8 cellular contexts compared by ENCODE assay signal in the genomic region with DNA sequence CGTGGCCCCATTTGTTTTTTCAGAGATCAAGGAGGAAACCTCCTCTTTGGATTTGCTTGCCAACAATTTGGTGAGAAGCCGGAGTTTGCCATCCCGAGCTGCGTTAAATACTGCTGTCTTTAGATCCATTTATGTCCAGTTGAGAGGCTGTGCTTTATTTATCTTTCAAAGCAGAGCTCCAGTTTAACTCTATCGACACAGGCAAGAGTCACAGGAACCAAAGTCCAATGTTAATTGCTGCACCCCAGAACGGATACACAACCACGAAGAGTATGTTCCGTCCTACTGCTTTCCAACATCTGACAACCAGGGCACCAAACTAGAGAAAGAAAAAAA. TPM values are rescaled to one million over a fixed set of nuclear protein-coding genes. Genes with fewer than 3 reads are reported as not detected.
DNase-seq lines count a peak whose midpoint lies in the region; ATAC-seq lines count a peak whose summit lies in the region.

No MANE protein-coding gene starts in this region.

- peak overlapping the region; percentile 86 to 100 (median 96) for H3K4me3 ChIP-seq in BLaER1 treated with 17β-estradiol and CSF1 and Interleukin-3, amounts not matched to agents 10 nM and 100 nM
- H3K4me3 ChIP-seq in naive thymus-derived CD4-positive, alpha-beta T cell (ENCODE audit: low read length) = peak overlapping the region; percentile 70

- H3K36me3 ChIP-seq in BLaER1 treated with 17β-estradiol and CSF1 and Interleukin-3, amounts not matched to agents 10 nM and 100 nM = peaks cover 33 to 57% (median 48%) of the 10 kb centered on the region in 11 experiments
- peaks cover 0 to 4% (median 0%) of the 10 kb centered on the region in 3 experiments for H3K36me3 ChIP-seq in naive thymus-derived CD4-positive, alpha-beta T cell (ENCODE audit: control insufficient read depth in 2 of 3, insufficient read depth in 3 of 3, low read length in 3 of 3)

- ATAC-seq in naive thymus-derived CD4-positive, alpha-beta T cell = no peak
- no peak for ATAC-seq in HG03432 (IDR thresholded peaks at IDR 0.05; ENCODE audit: unreplicated experiment)

- H3K27me3 ChIP-seq in BLaER1 treated with 17β-estradiol and CSF1 and Interleukin-3, amounts not matched to agents 10 nM and 100 nM = no peaks in the 10 kb centered on the region
- H3K27me3 ChIP-seq in naive thymus-derived CD4-positive, alpha-beta T cell (ENCODE audit: control insufficient read depth in 2 of 2, insufficient read depth in 2 of 2, low read length in 2 of 2) = no peaks in the 10 kb centered on the region

- POLR2A ChIA-PET in naive thymus-derived CD4-positive, alpha-beta T cell (lab: Charles Lee) = interaction anchor here (0.7 to 4.1 kb wide), 9 partner anchors 16 to 374 kb away, joined by 4 to 24 read pairs (median 6); partner anchors contain the start of genes CCDC112, PGGT1B, TMED7 and TRIM36

- H3K4me1 ChIP-seq in BLaER1 treated with 17β-estradiol and CSF1 and Interleukin-3, amounts not matched to agents 10 nM and 100 nM = peaks cover 17 to 43% (median 27%) of the 10 kb centered on the region in 10 experiments
- peaks cover 31 to 46% of the 10 kb centered on the region in 2 donors for H3K4me1 ChIP-seq in naive thymus-derived CD4-positive, alpha-beta T cell (ENCODE audit: control insufficient read depth in 2 of 2, insufficient read depth in 2 of 2, low read length in 2 of 2)

- H3K4me2 ChIP-seq in BLaER1 treated with 17β-estradiol and CSF1 and Interleukin-3, amounts not matched to agents 10 nM and 100 nM = peak overlapping the region; percentile 86 to 100 (median 98)

- H3K9me3 Mint-ChIP-seq in dendritic cell treated with granulocyte-macrophage colony-stimulating factor and Interleukin-4, amounts not matched to agents 40 ng/mL and 50 ng/mL, for 4 days = no peaks in the 10 kb centered on the region
- H3K9me3 Mint-ChIP-seq in naive thymus-derived CD4-positive, alpha-beta T cell = peaks cover 0 to 21% (median 2%) of the 10 kb centered on the region in 11 donors

- peaks cover 25 to 50% (median 42%) of the 10 kb centered on the region in 11 experiments for H3K9me3 ChIP-seq in BLaER1 treated with 17β-estradiol and CSF1 and Interleukin-3, amounts not matched to agents 10 nM and 100 nM (replicated peaks in 1 of 11)
- peaks cover 0 to 5% (median 4%) of the 10 kb centered on the region in 3 experiments for H3K9me3 ChIP-seq in naive thymus-derived CD4-positive, alpha-beta T cell (ENCODE audit: control insufficient read depth in 2 of 3, low read length in 3 of 3)

- H3K36me3 Mint-ChIP-seq in dendritic cell treated with granulocyte-macrophage colony-stimulating factor and Interleukin-4, amounts not matched to agents 40 ng/mL and 50 ng/mL, for 4 days (ENCODE audit: low read depth) = peaks cover 64% of the 10 kb centered on the region
- H3K36me3 Mint-ChIP-seq in naive thymus-derived CD4-positive, alpha-beta T cell = peaks cover 6 to 52% (median 29%) of the 10 kb centered on the region in 5 donors

- H3K27ac Mint-ChIP-seq in dendritic cell treated with granulocyte-macrophage colony-stimulating factor and Interleukin-4, amounts not matched to agents 40 ng/mL and 50 ng/mL, for 4 days = peak overlapping the region; percentile 99
- peak overlapping the region; percentile 92 to 100 (median 96) for H3K27ac Mint-ChIP-seq in naive thymus-derived CD4-positive, alpha-beta T cell

- peaks cover under 1% of the 10 kb centered on the region for H3K27me3 Mint-ChIP-seq in dendritic cell treated with granulocyte-macrophage colony-stimulating factor and Interleukin-4, amounts not matched to agents 40 ng/mL and 50 ng/mL, for 4 days
- H3K27me3 Mint-ChIP-seq in naive thymus-derived CD4-positive, alpha-beta T cell = no peaks in the 10 kb centered on the region

- H3K27ac ChIP-seq in BLaER1 treated with 17β-estradiol and CSF1 and Interleukin-3, amounts not matched to agents 10 nM and 100 nM = peak overlapping the region; percentile 95 to 98 (median 98)
- H3K27ac ChIP-seq in naive thymus-derived CD4-positive, alpha-beta T cell (ENCODE audit: low read depth, low read length) = peak overlapping the region; percentile 96

- DNase-seq in M059J (ENCODE audit: low read depth) = peak; percentile 31
- peak in 2 of 9 donors; percentile 5 to 8 for DNase-seq in naive thymus-derived CD4-positive, alpha-beta T cell
- no peak for DNase-seq in central memory CD4-positive, alpha-beta T cell
- no peak for DNase-seq in activated gamma-delta T cell (lab: John Stamatoyannopoulos, UW)
- no peak for DNase-seq in NCI-H146 treated with DMSO at 0.1 percent for 48 hours (lab: John Stamatoyannopoulos, UW; ENCODE audit: unreplicated experiment)

- intact Hi-C loops in dendritic cell treated with granulocyte-macrophage colony-stimulating factor and Interleukin-4, amounts not matched to agents 40 ng/mL and 50 ng/mL, for 4 days (cut with micrococcal nuclease) = loop anchor here (5.0 to 10.0 kb wide), 2 partner anchors 66 to 89 kb away; no protein-coding TSS in a partner anchor
- intact Hi-C loops in naive thymus-derived CD4-positive, alpha-beta T cell (cut with micrococcal nuclease) = loop anchor here (1.0 to 5.0 kb wide), 4 partner anchors 11 to 44 kb away; no protein-coding TSS in a partner anchor

- H3K9ac ChIP-seq in BLaER1 treated with 17β-estradiol and CSF1 and Interleukin-3, amounts not matched to agents 10 nM and 100 nM = peak overlapping the region; percentile 96 to 99 (median 99)

- CTCF ChIA-PET in naive thymus-derived CD4-positive, alpha-beta T cell (lab: Charles Lee) = interaction anchor here (0.7 kb wide), 1 partner anchor 449 kb away, joined by 3 read pairs; no protein-coding TSS in a partner anchor

- peaks cover 28 to 60% (median 52%) of the 10 kb centered on the region in 11 experiments for H4K20me1 ChIP-seq in BLaER1 treated with 17β-estradiol and CSF1 and Interleukin-3, amounts not matched to agents 10 nM and 100 nM

- H3K4me3 Mint-ChIP-seq in dendritic cell treated with granulocyte-macrophage colony-stimulating factor and Interleukin-4, amounts not matched to agents 40 ng/mL and 50 ng/mL, for 4 days = peak overlapping the region; percentile 95
- H3K4me3 Mint-ChIP-seq in naive thymus-derived CD4-positive, alpha-beta T cell = peak overlapping the region; percentile 94 to 100 (median 96)

- peaks cover 30% of the 10 kb centered on the region for H3K4me1 Mint-ChIP-seq in dendritic cell treated with granulocyte-macrophage colony-stimulating factor and Interleukin-4, amounts not matched to agents 40 ng/mL and 50 ng/mL, for 4 days (ENCODE audit: low read depth)
- peaks cover 50 to 63% (median 57%) of the 10 kb centered on the region in 7 donors for H3K4me1 Mint-ChIP-seq in naive thymus-derived CD4-positive, alpha-beta T cell

RNA-seq across cellular contexts. Expression of gene FEM1C, which starts 1.2 kb away (rescaled TPM):
- 19.9 and 22.5 TPM in 2 replicates for total RNA-seq in M059J (2014; rRNA removed; shearing (Covaris generic))
- total RNA-seq in naive thymus-derived CD4-positive, alpha-beta T cell = 10 to 100 TPM; 14.9 to 33.1 (median 18.5) TPM
- polyA plus RNA-seq in naive thymus-derived CD4-positive, alpha-beta T cell = 1 to 10 TPM; 2.0 to 2.7 TPM

RNA-seq across cellular contexts. Expression of gene TICAM2, which starts 58.9 kb away (rescaled TPM):
- total RNA-seq in M059J (2014; rRNA removed; shearing (Covaris generic)) = 14.0 and 16.0 TPM in 2 replicates
- 1 to 10 TPM in 4 of 5 experiments, under 1 TPM in 1; 0.93 to 3.7 (median 1.9) TPM for total RNA-seq in naive thymus-derived CD4-positive, alpha-beta T cell
- under 1 TPM; 0.14 to 0.60 TPM for polyA plus RNA-seq in naive thymus-derived CD4-positive, alpha-beta T cell
